In the genomic region with DNA sequence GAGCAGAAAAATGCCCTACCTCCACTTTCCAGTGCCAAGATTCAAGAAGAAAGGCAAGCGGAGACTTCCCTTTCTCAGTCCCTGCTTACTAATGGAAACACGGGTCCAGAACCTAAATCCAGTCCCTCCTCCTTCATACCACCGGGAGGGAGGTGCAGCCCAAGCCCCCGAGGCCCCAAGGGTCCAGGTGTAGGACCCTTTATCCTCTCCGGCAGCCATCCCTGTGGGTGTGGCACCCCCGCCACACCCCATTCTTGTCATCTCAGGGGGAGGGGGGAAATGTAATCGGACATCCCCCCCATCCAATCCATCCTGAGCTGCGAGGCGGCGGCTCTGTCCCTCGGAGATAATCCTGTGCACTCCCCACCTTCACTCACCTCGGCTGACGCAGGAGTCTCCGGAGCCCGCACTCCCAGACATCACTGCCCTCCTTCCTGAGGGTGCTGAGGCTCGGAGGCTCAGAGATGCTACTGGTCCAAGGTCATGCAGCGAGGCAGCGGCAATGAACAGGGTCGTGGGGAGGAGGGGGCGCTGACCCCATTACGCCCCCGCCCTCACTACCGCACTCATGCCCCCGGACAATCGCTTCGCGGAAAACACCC, we compare ENCODE assay signal across 1 cellular context.
TF ChIP-seq lines count a peak whose summit lies in the region.

No MANE protein-coding gene starts in this region.

TF ChIP-seq in IMR-90, 13 proteins besides CTCF, POLR2A, EP300 and RAD21:
- no peak for TF ChIP-seq MXI1 (IDR thresholded peaks at IDR 0.05; ENCODE audit: borderline replicate concordance, low read depth, low read length)
- no peak for TF ChIP-seq CEBPB (IDR thresholded peaks at IDR 0.05; ENCODE audit: low read depth, low read length)
- no peak for TF ChIP-seq BHLHE40 (IDR thresholded peaks at IDR 0.05; ENCODE audit: low read depth, low read length)
- TF ChIP-seq FOS (IDR thresholded peaks at IDR 0.05; ENCODE audit: low read depth, low read length) = no peak
- TF ChIP-seq, protein P1, sequence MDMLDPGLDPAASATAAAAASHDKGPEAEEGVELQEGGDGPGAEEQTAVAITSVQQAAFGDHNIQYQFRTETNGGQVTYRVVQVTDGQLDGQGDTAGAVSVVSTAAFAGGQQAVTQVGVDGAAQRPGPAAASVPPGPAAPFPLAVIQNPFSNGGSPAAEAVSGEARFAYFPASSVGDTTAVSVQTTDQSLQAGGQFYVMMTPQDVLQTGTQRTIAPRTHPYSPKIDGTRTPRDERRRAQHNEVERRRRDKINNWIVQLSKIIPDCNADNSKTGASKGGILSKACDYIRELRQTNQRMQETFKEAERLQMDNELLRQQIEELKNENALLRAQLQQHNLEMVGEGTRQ (IDR thresholded peaks at IDR 0.05; ENCODE audit: low read depth, low read length) = no peak
- TF ChIP-seq MAZ (IDR thresholded peaks at IDR 0.05; ENCODE audit: borderline replicate concordance, low read depth, low read length) = no peak
- TF ChIP-seq MAFK (IDR thresholded peaks at IDR 0.05; ENCODE audit: low read depth, low read length) = no peak
- no peak for TF ChIP-seq SMC3 (IDR thresholded peaks at IDR 0.05; ENCODE audit: low read depth, low read length)
- TF ChIP-seq RFX5 (IDR thresholded peaks at IDR 0.05; ENCODE audit: low read depth, low read length) = no peak
- TF ChIP-seq, protein P2, sequence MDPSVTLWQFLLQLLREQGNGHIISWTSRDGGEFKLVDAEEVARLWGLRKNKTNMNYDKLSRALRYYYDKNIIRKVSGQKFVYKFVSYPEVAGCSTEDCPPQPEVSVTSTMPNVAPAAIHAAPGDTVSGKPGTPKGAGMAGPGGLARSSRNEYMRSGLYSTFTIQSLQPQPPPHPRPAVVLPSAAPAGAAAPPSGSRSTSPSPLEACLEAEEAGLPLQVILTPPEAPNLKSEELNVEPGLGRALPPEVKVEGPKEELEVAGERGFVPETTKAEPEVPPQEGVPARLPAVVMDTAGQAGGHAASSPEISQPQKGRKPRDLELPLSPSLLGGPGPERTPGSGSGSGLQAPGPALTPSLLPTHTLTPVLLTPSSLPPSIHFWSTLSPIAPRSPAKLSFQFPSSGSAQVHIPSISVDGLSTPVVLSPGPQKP (IDR thresholded peaks at IDR 0.05; ENCODE audit: borderline replicate concordance, low read depth, low read length) = no peak
- no peak for TF ChIP-seq CHD1 (IDR thresholded peaks at IDR 0.05; ENCODE audit: low read depth, low read length)
- no peak for TF ChIP-seq NFE2L2 (IDR thresholded peaks at IDR 0.05; ENCODE audit: low read depth, low read length)
- no peak for TF ChIP-seq RCOR1 (IDR thresholded peaks at IDR 0.05; ENCODE audit: insufficient replicate concordance, low read length)
